Comparison of ENCODE assay signal across 21 cellular contexts in genomic region chr17:77257169-77257568, GRCh38.
"Had no signal": no experiment of that assay in that cellular context is flagged by ENCODE, and none has a peak within 500 bp of the region (broad histone marks: within the 10 kb centered on the region; RNA-seq: fewer than 3 reads in every experiment).

No MANE protein-coding gene starts in this region.

- H3K4me3 Mint-ChIP-seq: mesothelial cell of epicardium; naive thymus-derived CD4-positive, alpha-beta T cell; nephron; stimulated activated naive B cell treated with anti-CD40 and anti-IgM and Interleukin-4, amounts not matched to agents 10 μg/mL and 1 μg/mL and 100 μg/mL, for 72 hours; stimulated activated naive CD8-positive, alpha-beta T cell treated with anti-CD3 and anti-CD28 coated beads, Interleukin-15, Interleukin-2, amounts not matched to agents 100 ng/mL and 50 ng/mL, for 24 hours had no signal

- ATAC-seq: left ventricle myocardium superior; lower lobe of right lung; naive thymus-derived CD4-positive, alpha-beta T cell; psoas muscle; right cardiac atrium; stimulated activated naive B cell treated with anti-CD40 and anti-IgM and Interleukin-4, amounts not matched to agents 10 μg/mL and 1 μg/mL and 100 μg/mL, for 72 hours had no signal

- H3K9me3 ChIP-seq: lower lobe of right lung, ovary, psoas muscle, spleen, thoracic aorta, tibial nerve, upper lobe of left lung, vagina had no signal

- H3K27ac ChIP-seq: dorsolateral prefrontal cortex, lower lobe of right lung, ovary, psoas muscle, skin epidermis, spleen, thoracic aorta, tibial nerve, upper lobe of left lung, vagina had no signal

- H3K4me3 ChIP-seq: dorsolateral prefrontal cortex, lower lobe of right lung, ovary, psoas muscle, skin epidermis, spleen, thoracic aorta, tibial nerve, upper lobe of left lung, vagina had no signal

- H3K27me3 ChIP-seq: ovary, tibial nerve, upper lobe of left lung, vagina had no signal

- H3K36me3 Mint-ChIP-seq: mesothelial cell of epicardium; naive thymus-derived CD4-positive, alpha-beta T cell; stimulated activated naive B cell treated with anti-CD40 and anti-IgM and Interleukin-4, amounts not matched to agents 10 μg/mL and 1 μg/mL and 100 μg/mL, for 72 hours had no signal

- H3K4me1 ChIP-seq: psoas muscle had no signal

- DNase-seq: dorsolateral prefrontal cortex; effector CD4-positive, alpha-beta T cell; hypothalamus; left ventricle myocardium superior; lower lobe of right lung; naive thymus-derived CD4-positive, alpha-beta T cell; occipital lobe; ovary; posterior cingulate gyrus; psoas muscle; spleen; stimulated activated naive B cell treated with anti-CD40 and anti-IgM and Interleukin-4, amounts not matched to agents 10 μg/mL and 1 μg/mL and 100 μg/mL, for 72 hours had no signal

- H3K27ac Mint-ChIP-seq: mesothelial cell of epicardium; nephron; stimulated activated naive B cell treated with anti-CD40 and anti-IgM and Interleukin-4, amounts not matched to agents 10 μg/mL and 1 μg/mL and 100 μg/mL, for 72 hours; stimulated activated naive CD8-positive, alpha-beta T cell treated with anti-CD3 and anti-CD28 coated beads, Interleukin-15, Interleukin-2, amounts not matched to agents 100 ng/mL and 50 ng/mL, for 24 hours had no signal

- H3K9me3 Mint-ChIP-seq: mesothelial cell of epicardium; naive thymus-derived CD4-positive, alpha-beta T cell; nephron; stimulated activated naive B cell treated with anti-CD40 and anti-IgM and Interleukin-4, amounts not matched to agents 10 μg/mL and 1 μg/mL and 100 μg/mL, for 72 hours; stimulated activated naive CD8-positive, alpha-beta T cell treated with anti-CD3 and anti-CD28 coated beads, Interleukin-15, Interleukin-2, amounts not matched to agents 100 ng/mL and 50 ng/mL, for 24 hours had no signal

- H3K36me3 ChIP-seq: lower lobe of right lung, ovary, spleen, thoracic aorta, tibial nerve, upper lobe of left lung, vagina had no signal
